33 cellular contexts compared by ENCODE assay signal in the genomic region with DNA sequence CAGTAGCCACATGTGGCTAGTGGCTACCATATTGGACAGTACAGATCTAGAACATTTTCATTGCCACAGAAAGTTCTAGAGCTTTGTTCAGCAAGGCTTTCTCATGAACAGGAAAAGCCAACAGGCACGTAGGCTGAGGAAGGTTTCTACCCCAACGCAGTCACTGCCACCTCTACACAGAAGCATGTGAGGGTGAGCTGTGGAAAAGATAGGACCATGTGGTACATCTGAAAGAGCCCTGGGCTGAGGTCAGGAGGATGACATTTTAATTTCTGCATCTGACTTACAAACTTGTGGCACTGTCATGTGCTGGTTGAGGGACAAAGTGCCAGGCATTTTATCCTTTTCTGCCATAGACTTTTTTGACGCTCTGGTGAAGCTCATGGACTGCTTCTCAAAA.
"Had no signal": no experiment of that assay in that cellular context is flagged by ENCODE, and none has a peak within 500 bp of the region (broad histone marks: within the 10 kb centered on the region; RNA-seq: fewer than 3 reads in every experiment).

No MANE protein-coding gene starts in this region.

- DNase-seq: activated B cell treated with CpG ODN at 0.5 μM for 24 hours; activated CD4-positive, alpha-beta T cell treated with anti-CD3 and anti-CD28 coated beads, Interleukin-2, amount 10 ng/mL, durations not matched to agents 24 days and 14 days; activated CD4-positive, alpha-beta T cell treated with anti-CD3 and anti-CD28 coated beads, Interleukin-2, amount 50 U/mL, for 4 hours; activated CD4-positive, CD25-positive, alpha-beta regulatory T cell treated with anti-CD3 and anti-CD28 coated beads, Interleukin-2, amount 50 U/mL, for 72 hours; activated CD8-positive, alpha-beta memory T cell treated with anti-CD3 and anti-CD28 coated beads, Interleukin-2, amount 10 ng/mL, durations not matched to agents 7 days and 5 days; activated gamma-delta T cell treated with Interleukin-2 at 50 U/mL for 16 hours; activated naive CD4-positive, alpha-beta T cell treated with anti-CD3 and anti-CD28 coated beads for 36 hours; activated T-cell treated with anti-CD3 and anti-CD28 coated beads, Interleukin-2, amount 50 U/mL, for 1 hour; activated T-cell treated with anti-CD3 and anti-CD28 coated beads, Interleukin-2, amount 50 U/mL, for 72 hours; amniotic stem cell; aorta; NCI-H1092 treated with DMSO at 0.1 percent for 48 hours; NCI-H1417; NCI-H146; NCI-H187; NCI-H2029 treated with DMSO at 0.1 percent for 48 hours; NCI-H2107; NCI-H2171; NCI-H510A; NCI-H526; NCI-H748 treated with DMSO at 0.1 percent for 48 hours; NK-92 treated with Interleukin-12 subunit alpha and Interleukin-12 subunit beta, amount 100 ng/mL, for 24 hours; PC-3; Peyer's patch; RPMI8226; SIG-M5; SW 1271; T-helper 1 cell; T-helper 2 cell; T-helper 9 cell had no signal

- H3K36me3 Mint-ChIP-seq: activated CD8-positive, alpha-beta memory T cell treated with anti-CD3 and anti-CD28 coated beads, Interleukin-2, amount 10 ng/mL, durations not matched to agents 7 days and 5 days; activated naive CD4-positive, alpha-beta T cell treated with anti-CD3 and anti-CD28 coated beads, Interleukin-2, amount 50 U/mL, for 72 hours had no signal

- H3K4me3 Mint-ChIP-seq: activated B cell treated with CpG ODN at 0.5 μM for 24 hours; activated CD4-positive, alpha-beta T cell treated with anti-CD3 and anti-CD28 coated beads, Interleukin-2, amount 10 ng/mL, durations not matched to agents 24 days and 14 days; activated CD8-positive, alpha-beta memory T cell treated with anti-CD3 and anti-CD28 coated beads, Interleukin-2, amount 10 ng/mL, durations not matched to agents 7 days and 5 days; activated naive CD4-positive, alpha-beta T cell treated with anti-CD3 and anti-CD28 coated beads for 36 hours; activated T-cell treated with anti-CD3 and anti-CD28 coated beads, Interleukin-2, amount 50 U/mL, for 72 hours had no signal

- H3K27me3 Mint-ChIP-seq: activated CD4-positive, alpha-beta T cell treated with anti-CD3 and anti-CD28 coated beads, Interleukin-2, amount 10 ng/mL, durations not matched to agents 24 days and 14 days; activated CD8-positive, alpha-beta memory T cell treated with anti-CD3 and anti-CD28 coated beads, Interleukin-2, amount 10 ng/mL, durations not matched to agents 7 days and 5 days had no signal

- H3K4me3 ChIP-seq: Peyer's patch had no signal

- H3K27ac Mint-ChIP-seq: activated B cell treated with CpG ODN at 0.5 μM for 24 hours; activated CD8-positive, alpha-beta memory T cell treated with anti-CD3 and anti-CD28 coated beads, Interleukin-2, amount 10 ng/mL, durations not matched to agents 7 days and 5 days; activated naive CD4-positive, alpha-beta T cell treated with anti-CD3 and anti-CD28 coated beads for 36 hours; activated T-cell treated with anti-CD3 and anti-CD28 coated beads, Interleukin-2, amount 50 U/mL, for 72 hours had no signal

- H3K36me3 ChIP-seq: Peyer's patch had no signal

- H3K9ac ChIP-seq: KMS-11 had no signal

- H3K4me2 ChIP-seq: KMS-11 had no signal

- H3K4me1 ChIP-seq: Peyer's patch had no signal

- H3K9me3 ChIP-seq: Peyer's patch had no signal

- H3K9me3 Mint-ChIP-seq: activated B cell treated with CpG ODN at 0.5 μM for 24 hours; activated CD4-positive, alpha-beta T cell treated with anti-CD3 and anti-CD28 coated beads, Interleukin-2, amount 10 ng/mL, durations not matched to agents 24 days and 14 days; activated naive CD4-positive, alpha-beta T cell treated with anti-CD3 and anti-CD28 coated beads for 36 hours had no signal

- H3K27ac ChIP-seq: KMS-11, Peyer's patch, VCaP had no signal

- H3K27me3 ChIP-seq: Peyer's patch had no signal

- H3K4me1 Mint-ChIP-seq: activated B cell treated with CpG ODN at 0.5 μM for 24 hours; activated CD8-positive, alpha-beta memory T cell treated with anti-CD3 and anti-CD28 coated beads, Interleukin-2, amount 10 ng/mL, durations not matched to agents 7 days and 5 days had no signal

- ATAC-seq: activated CD8-positive, alpha-beta memory T cell treated with anti-CD3 and anti-CD28 coated beads, Interleukin-2, amount 10 ng/mL, durations not matched to agents 7 days and 5 days; PC-3 had no signal
